ENCODE assay signal across 1 cellular context in genomic region chr14:77376771-77377501, GRCh38.
A peak's percentile ranks its signal among the peaks of the same experiment; 100 is the strongest.
TF ChIP-seq lines count a peak whose summit lies in the region.

TSS of gene SAMD15 (plus strand) at chr14:77377379. CDS start at chr14:77377419, 40 bp downstream.
TSS of gene TMED8 (minus strand) at chr14:77377094. CDS start at chr14:77377053, 41 bp downstream.

TF ChIP-seq in HepG2, 621 proteins besides CTCF, POLR2A, EP300 and RAD21 (continued from another document and continues in another):
- no peak for TF ChIP-seq KLF13 (CRISPR knock-in tag; IDR thresholded peaks at IDR 0.05)
- TF ChIP-seq ZBTB38 (CRISPR knock-in tag; IDR thresholded peaks at IDR 0.05), result no peak
- peak; percentile 27; the same call in 1 of the 2 replicates for TF ChIP-seq ZNF749 (CRISPR knock-in tag; IDR thresholded peaks at IDR 0.05; ENCODE audit: borderline replicate concordance)
- 0 out of 2 replicates have a peak, but pooled peaks have one; percentile 48 for TF ChIP-seq ZNF124 (CRISPR knock-in tag; IDR thresholded peaks at IDR 0.05)
- peak; percentile 75 for TF ChIP-seq ZNF317 (CRISPR knock-in tag; IDR thresholded peaks at IDR 0.05)
- peak; percentile 79; the same call in 1 of the 2 replicates for TF ChIP-seq CAMTA2 (CRISPR knock-in tag; IDR thresholded peaks at IDR 0.05; ENCODE audit: borderline replicate concordance)
- TF ChIP-seq TARDBP (CRISPR knock-in tag; IDR thresholded peaks at IDR 0.05), result peak; percentile 40; the same call in 1 of the 2 replicates
- peak; percentile 46; the same call in 1 of the 2 replicates for TF ChIP-seq ERF (CRISPR knock-in tag; IDR thresholded peaks at IDR 0.05)
- 0 out of 2 replicates have a peak, but pooled peaks have one; percentile 57 for TF ChIP-seq ZNF235 (CRISPR knock-in tag; IDR thresholded peaks at IDR 0.05; ENCODE audit: borderline replicate concordance)
- 0 out of 2 replicates have a peak, but pooled peaks have one; percentile 29 for TF ChIP-seq LBX2 (CRISPR knock-in tag; IDR thresholded peaks at IDR 0.05; ENCODE audit: borderline replicate concordance)
- TF ChIP-seq RXRB (CRISPR knock-in tag; IDR thresholded peaks at IDR 0.05; ENCODE audit: borderline replicate concordance), result 0 out of 2 replicates have a peak, but pooled peaks have one; percentile 7
- TF ChIP-seq ZNF572 (CRISPR knock-in tag; IDR thresholded peaks at IDR 0.05), result peak; percentile 57; the same call in 1 of the 2 replicates
- peak; percentile 73 for TF ChIP-seq YY1 (IDR thresholded peaks at IDR 0.05; ENCODE audit: insufficient read depth, insufficient replicate concordance, low read depth, low read length)
- 0 out of 2 replicates have a peak, but pooled peaks have one; percentile 63 for TF ChIP-seq HES4 (CRISPR knock-in tag; IDR thresholded peaks at IDR 0.05; ENCODE audit: borderline replicate concordance)
- peak; percentile 56 for TF ChIP-seq GABPA (IDR thresholded peaks at IDR 0.05; ENCODE audit: low read depth, low read length)
- peak; percentile 92 for TF ChIP-seq GABPA (CRISPR knock-in tag; IDR thresholded peaks at IDR 0.05; ENCODE audit: low read depth)
- TF ChIP-seq PREB (CRISPR knock-in tag; IDR thresholded peaks at IDR 0.05), result no peak
- 0 out of 2 replicates have a peak, but pooled peaks have one; percentile 20 for TF ChIP-seq HOXD1 (CRISPR knock-in tag; IDR thresholded peaks at IDR 0.05)
- TF ChIP-seq SIN3A (IDR thresholded peaks at IDR 0.05; ENCODE audit: borderline replicate concordance, low read depth, low read length), result peak; percentile 98
- TF ChIP-seq, protein P1, sequence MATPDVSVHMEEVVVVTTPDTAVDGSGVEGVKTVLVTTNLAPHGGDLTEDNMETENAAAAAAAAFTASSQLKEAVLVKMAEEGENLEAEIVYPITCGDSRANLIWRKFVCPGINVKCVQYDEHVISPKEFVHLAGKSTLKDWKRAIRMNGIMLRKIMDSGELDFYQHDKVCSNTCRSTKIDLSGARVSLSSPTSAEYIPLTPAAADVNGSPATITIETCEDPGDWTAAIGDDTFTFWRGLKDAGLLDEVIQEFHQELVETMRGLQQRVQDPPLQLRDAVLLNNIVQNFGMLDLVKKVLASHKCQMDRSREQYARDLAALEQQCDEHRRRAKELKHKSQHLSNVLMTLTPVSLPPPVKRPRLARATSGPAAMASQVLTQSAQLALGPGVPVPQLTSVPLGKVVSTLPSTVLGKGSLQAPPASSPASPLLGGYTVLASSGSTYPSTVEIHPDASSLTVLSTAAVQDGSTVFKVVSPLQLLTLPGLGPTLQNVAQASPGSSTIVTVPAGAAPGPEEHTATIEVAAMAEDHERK (CRISPR knock-in tag; IDR thresholded peaks at IDR 0.05; ENCODE audit: low read depth), result no peak
- peak; percentile 88; the same call in 2 of the 3 replicates for TF ChIP-seq MXI1 (IDR thresholded peaks at IDR 0.05; ENCODE audit: borderline replicate concordance, low read depth, low read length)
- peak; percentile 49 for TF ChIP-seq ZNF781 (CRISPR knock-in tag; IDR thresholded peaks at IDR 0.05; ENCODE audit: borderline replicate concordance, not compliant biosample characterization)
- TF ChIP-seq, protein P2, sequence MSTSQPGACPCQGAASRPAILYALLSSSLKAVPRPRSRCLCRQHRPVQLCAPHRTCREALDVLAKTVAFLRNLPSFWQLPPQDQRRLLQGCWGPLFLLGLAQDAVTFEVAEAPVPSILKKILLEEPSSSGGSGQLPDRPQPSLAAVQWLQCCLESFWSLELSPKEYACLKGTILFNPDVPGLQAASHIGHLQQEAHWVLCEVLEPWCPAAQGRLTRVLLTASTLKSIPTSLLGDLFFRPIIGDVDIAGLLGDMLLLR (CRISPR knock-in tag; IDR thresholded peaks at IDR 0.05), result peak; percentile 75
- 0 out of 2 replicates have a peak, but pooled peaks have one; percentile 31 for TF ChIP-seq ZNF431 (CRISPR knock-in tag; IDR thresholded peaks at IDR 0.05; ENCODE audit: borderline replicate concordance, low read depth)
- no peak for TF ChIP-seq GPN1 (CRISPR knock-in tag; IDR thresholded peaks at IDR 0.05; ENCODE audit: borderline replicate concordance)
- TF ChIP-seq SALL1 (CRISPR knock-in tag; IDR thresholded peaks at IDR 0.05), result peak; percentile 56; the same call in 1 of the 2 replicates
- no peak for TF ChIP-seq KLF15 (CRISPR knock-in tag; IDR thresholded peaks at IDR 0.05; ENCODE audit: borderline replicate concordance)
- TF ChIP-seq, protein P3, sequence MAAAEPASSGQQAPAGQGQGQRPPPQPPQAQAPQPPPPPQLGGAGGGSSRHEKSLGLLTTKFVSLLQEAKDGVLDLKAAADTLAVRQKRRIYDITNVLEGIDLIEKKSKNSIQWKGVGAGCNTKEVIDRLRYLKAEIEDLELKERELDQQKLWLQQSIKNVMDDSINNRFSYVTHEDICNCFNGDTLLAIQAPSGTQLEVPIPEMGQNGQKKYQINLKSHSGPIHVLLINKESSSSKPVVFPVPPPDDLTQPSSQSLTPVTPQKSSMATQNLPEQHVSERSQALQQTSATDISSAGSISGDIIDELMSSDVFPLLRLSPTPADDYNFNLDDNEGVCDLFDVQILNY (CRISPR knock-in tag; conservative IDR thresholded peaks at IDR 0.05), result 0 out of 2 replicates have a peak, but pooled peaks have one; percentile 17
- no peak for TF ChIP-seq ZNF296 (CRISPR knock-in tag; conservative IDR thresholded peaks at IDR 0.05)
- no peak for TF ChIP-seq ZNF354B (CRISPR knock-in tag; IDR thresholded peaks at IDR 0.05)
- no peak for TF ChIP-seq ZNF550 (CRISPR knock-in tag; IDR thresholded peaks at IDR 0.05; ENCODE audit: borderline replicate concordance)
- 0 out of 2 replicates have a peak, but pooled peaks have one; percentile 17 for TF ChIP-seq ZNF567 (CRISPR knock-in tag; IDR thresholded peaks at IDR 0.05; ENCODE audit: borderline replicate concordance)
- TF ChIP-seq ZEB1 (IDR thresholded peaks at IDR 0.05; ENCODE audit: insufficient replicate concordance, low read depth), result no peak
- TF ChIP-seq ZNF589 (CRISPR knock-in tag; conservative IDR thresholded peaks at IDR 0.05), result no peak
- TF ChIP-seq RFX3 (CRISPR knock-in tag; IDR thresholded peaks at IDR 0.05), result peak; percentile 92
- TF ChIP-seq, protein P4, sequence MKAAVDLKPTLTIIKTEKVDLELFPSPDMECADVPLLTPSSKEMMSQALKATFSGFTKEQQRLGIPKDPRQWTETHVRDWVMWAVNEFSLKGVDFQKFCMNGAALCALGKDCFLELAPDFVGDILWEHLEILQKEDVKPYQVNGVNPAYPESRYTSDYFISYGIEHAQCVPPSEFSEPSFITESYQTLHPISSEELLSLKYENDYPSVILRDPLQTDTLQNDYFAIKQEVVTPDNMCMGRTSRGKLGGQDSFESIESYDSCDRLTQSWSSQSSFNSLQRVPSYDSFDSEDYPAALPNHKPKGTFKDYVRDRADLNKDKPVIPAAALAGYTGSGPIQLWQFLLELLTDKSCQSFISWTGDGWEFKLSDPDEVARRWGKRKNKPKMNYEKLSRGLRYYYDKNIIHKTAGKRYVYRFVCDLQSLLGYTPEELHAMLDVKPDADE (CRISPR knock-in tag; IDR thresholded peaks at IDR 0.05), result no peak
- TF ChIP-seq ZNF382 (CRISPR knock-in tag; IDR thresholded peaks at IDR 0.05; ENCODE audit: borderline replicate concordance), result no peak
- no peak for TF ChIP-seq NONO (IDR thresholded peaks at IDR 0.05)
- 0 out of 2 replicates have a peak, but pooled peaks have one; percentile 45 for TF ChIP-seq NONO (CRISPR knock-in tag; conservative IDR thresholded peaks at IDR 0.05)
- TF ChIP-seq HNF4G (IDR thresholded peaks at IDR 0.05; ENCODE audit: borderline replicate concordance, low read depth, low read length), result peak; percentile 14; the same call in 1 of the 2 replicates
- no peak for TF ChIP-seq HNF4G (CRISPR knock-in tag; IDR thresholded peaks at IDR 0.05; ENCODE audit: borderline replicate concordance, low read depth)
- peak; percentile 58; the same call in 1 of the 2 replicates for TF ChIP-seq MAF1 (CRISPR knock-in tag; IDR thresholded peaks at IDR 0.05; ENCODE audit: borderline replicate concordance)
- 0 out of 2 replicates have a peak, but pooled peaks have one; percentile 55 for TF ChIP-seq GLI4 (CRISPR knock-in tag; IDR thresholded peaks at IDR 0.05; ENCODE audit: borderline replicate concordance)
- TF ChIP-seq PHF8 (CRISPR knock-in tag; IDR thresholded peaks at IDR 0.05), result peak; percentile 74
- TF ChIP-seq, protein P5, sequence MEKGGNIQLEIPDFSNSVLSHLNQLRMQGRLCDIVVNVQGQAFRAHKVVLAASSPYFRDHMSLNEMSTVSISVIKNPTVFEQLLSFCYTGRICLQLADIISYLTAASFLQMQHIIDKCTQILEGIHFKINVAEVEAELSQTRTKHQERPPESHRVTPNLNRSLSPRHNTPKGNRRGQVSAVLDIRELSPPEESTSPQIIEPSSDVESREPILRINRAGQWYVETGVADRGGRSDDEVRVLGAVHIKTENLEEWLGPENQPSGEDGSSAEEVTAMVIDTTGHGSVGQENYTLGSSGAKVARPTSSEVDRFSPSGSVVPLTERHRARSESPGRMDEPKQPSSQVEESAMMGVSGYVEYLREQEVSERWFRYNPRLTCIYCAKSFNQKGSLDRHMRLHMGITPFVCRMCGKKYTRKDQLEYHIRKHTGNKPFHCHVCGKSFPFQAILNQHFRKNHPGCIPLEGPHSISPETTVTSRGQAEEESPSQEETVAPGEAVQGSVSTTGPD (CRISPR knock-in tag; IDR thresholded peaks at IDR 0.05), result no peak
- no peak for TF ChIP-seq STAG1 (CRISPR knock-in tag; IDR thresholded peaks at IDR 0.05)
- 0 out of 2 replicates have a peak, but pooled peaks have one; percentile 41 for TF ChIP-seq ZNF839 (CRISPR knock-in tag; IDR thresholded peaks at IDR 0.05; ENCODE audit: borderline replicate concordance)
- peak; percentile 93 for TF ChIP-seq GABPB1 (CRISPR knock-in tag; IDR thresholded peaks at IDR 0.05)
- TF ChIP-seq KAT8 (CRISPR knock-in tag; IDR thresholded peaks at IDR 0.05), result peak; percentile 84
- TF ChIP-seq TCF7 (IDR thresholded peaks at IDR 0.05; ENCODE audit: low read depth), result 0 out of 2 replicates have a peak, but pooled peaks have one; percentile 14
- TF ChIP-seq ZNF333 (CRISPR knock-in tag; IDR thresholded peaks at IDR 0.05; ENCODE audit: borderline replicate concordance), result 0 out of 2 replicates have a peak, but pooled peaks have one; percentile 63
- TF ChIP-seq SNAPC5 (CRISPR knock-in tag; IDR thresholded peaks at IDR 0.05; ENCODE audit: borderline replicate concordance), result no peak
- TF ChIP-seq MIXL1 (CRISPR knock-in tag; IDR thresholded peaks at IDR 0.05), result peak; percentile 42; the same call in 1 of the 2 replicates
- TF ChIP-seq HDAC2 (CRISPR knock-in tag; IDR thresholded peaks at IDR 0.05), result peak; percentile 25; the same call in 1 of the 2 replicates
- no peak for TF ChIP-seq SMYD3 (CRISPR knock-in tag; IDR thresholded peaks at IDR 0.05)
- TF ChIP-seq XRCC5 (optimal IDR thresholded peaks at IDR 0.05; ENCODE audit: low read length), result no peak
- peak; percentile 67; the same call in 1 of the 2 replicates for TF ChIP-seq ZNF800 (CRISPR knock-in tag; IDR thresholded peaks at IDR 0.05)
- TF ChIP-seq MTF2 (CRISPR knock-in tag; IDR thresholded peaks at IDR 0.05; ENCODE audit: borderline replicate concordance), result no peak
- peak; percentile 77; the same call in 1 of the 2 replicates for TF ChIP-seq KDM5A (IDR thresholded peaks at IDR 0.05; ENCODE audit: borderline replicate concordance, low read length)
- TF ChIP-seq ZNF574 (CRISPR knock-in tag; IDR thresholded peaks at IDR 0.05), result peak; percentile 75
